8 cellular contexts compared by ENCODE assay signal in the genomic region with DNA sequence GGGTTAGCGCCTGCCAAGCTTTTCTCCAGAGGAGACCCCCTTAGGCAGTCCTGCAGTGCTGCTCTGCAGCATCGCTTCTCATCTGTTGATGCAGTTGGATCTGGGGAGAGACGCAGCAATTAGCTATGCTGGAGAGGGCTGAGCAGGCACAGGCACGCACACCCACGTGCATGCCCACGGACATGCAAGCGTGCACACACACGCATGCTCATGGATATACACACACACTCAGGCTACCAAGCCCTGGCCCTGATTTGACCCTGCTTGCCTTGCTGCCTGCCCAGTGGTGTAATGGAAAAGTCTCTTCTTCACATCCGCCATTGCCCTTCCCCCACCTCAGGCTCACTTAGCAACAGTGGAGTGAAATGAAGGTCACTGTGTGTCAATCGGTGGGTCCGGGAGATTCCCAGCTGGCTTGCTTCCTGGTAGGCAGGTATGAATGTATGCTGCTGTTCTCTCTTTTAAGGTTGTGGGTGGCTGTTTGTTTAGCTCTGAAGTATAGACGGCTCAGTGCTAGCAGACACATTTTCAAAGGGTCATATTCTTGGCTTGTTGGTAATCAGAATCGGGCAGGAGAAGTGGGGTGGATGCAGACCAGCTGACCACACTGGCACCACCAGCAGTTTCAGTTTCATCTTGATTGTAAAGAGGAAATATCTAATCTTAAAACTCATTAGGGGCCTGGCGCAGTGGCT. TPM values are rescaled to one million over a fixed set of nuclear protein-coding genes. Genes with fewer than 3 reads are reported as not detected.
DNase-seq lines count a peak whose midpoint lies in the region; ATAC-seq and TF ChIP-seq lines count a peak whose summit lies in the region.

No MANE protein-coding gene starts in this region.

- H3K36me3 ChIP-seq in GM23248 (ENCODE audit: low read depth): peaks cover 4% of the 10 kb centered on the region; the same call in 1 of the 2 replicates

- no peaks in the 10 kb centered on the region for H3K27me3 ChIP-seq in GM23248 (replicated peaks; ENCODE audit: insufficient read depth)

- no peak overlapping the region for H2AFZ ChIP-seq in GM23248

- in situ Hi-C loops in Caki2 (cut with HindIII; ENCODE audit: low pct_unique_long_range_greater_than_20kb, low sequenced_read_pairs): no loop called here
- in situ Hi-C loops in GM23248 (cut with MboI): loop anchor here (25.0 kb wide), 1 partner anchor 679 kb away; no protein-coding TSS in a partner anchor

- H3K4me1 ChIP-seq in GM23248 (ENCODE audit: insufficient read depth): peaks cover 39% of the 10 kb centered on the region

- no peak overlapping the region for H3K27ac ChIP-seq in GM23248

- no peaks in the 10 kb centered on the region for H3K9me2 ChIP-seq in GM23248 (ENCODE audit: insufficient read depth)

- no peak overlapping the region for H3K9ac ChIP-seq in GM23248

- TF ChIP-seq CTCF in fibroblast of villous mesenchyme (IDR thresholded peaks at IDR 0.05; ENCODE audit: insufficient read depth, low read depth, low read length): no peak

- H4K20me1 ChIP-seq in GM23248 (ENCODE audit: insufficient read depth): no peaks in the 10 kb centered on the region

- H3K9me3 ChIP-seq in GM23248 (ENCODE audit: low read depth): no peaks in the 10 kb centered on the region

- H3F3A ChIP-seq in GM23248 (ENCODE audit: insufficient read depth): peaks cover 16% of the 10 kb centered on the region

- DNase-seq in Caki2 (ENCODE audit: low read depth) (peak; percentile 99), NOMO-1 (lab: John Stamatoyannopoulos, UW; ENCODE audit: unreplicated experiment in 2 of 2) (peak; percentile 16 to 59), fibroblast of villous mesenchyme (ENCODE audit: low read depth) (peak; percentile 33), pons (ENCODE audit: low spot score) (peak; percentile 70), DMS153 (lab: John Stamatoyannopoulos, UW) (no peak), GM23248 (no peak)
- DNase-seq in effector CD8-positive, alpha-beta T cell (lab: John Stamatoyannopoulos, UW): no peak

- WGBS in GM23248 (ENCODE audit: low coverage in 1 of 2, low lambda C conversion rate in 2 of 2, missing lambda C conversion rate in 2 of 2), 2 experiments: 91 to 95% methylated on average over 14 of the region's 14 CpGs

- H3K4me3 ChIP-seq in fibroblast of villous mesenchyme (ENCODE audit: low read depth, low read length) (no peak overlapping the region), GM23248 (no peak overlapping the region)

- ATAC-seq in GM21515 (IDR thresholded peaks at IDR 0.05; ENCODE audit: unreplicated experiment): peak; percentile 62

- no peak overlapping the region for H3K4me2 ChIP-seq in GM23248 (ENCODE audit: unreplicated experiment)

- H3K79me2 ChIP-seq in GM23248 (ENCODE audit: insufficient read depth): peaks cover 6% of the 10 kb centered on the region

RNA-seq across cellular contexts. Expression of gene ATP1B1, which starts 9.5 kb away (rescaled TPM):
- 115 and 153 TPM in 2 replicates for total RNA-seq in Caki2 (2014; rRNA removed; shearing (Covaris generic); ENCODE audit: low replicate concordance)
- total RNA-seq in fibroblast of villous mesenchyme: 20.6 and 37.1 TPM in 2 replicates
- 6.9 and 9.4 TPM in 2 replicates for total RNA-seq in GM23248 (2014; rRNA removed; shearing (Covaris generic))
- polyA plus RNA-seq in GM23248 (2016; fragmentation: Nextera tagmentation; extraction: Ambion mirVana): 15.2 and 16.1 TPM in 2 replicates

Comparison
In these comparisons a context has a peak if more than half of its experiments do, and no peak if none do; other contexts are left out.
1. DNase-seq: peak in Caki2 (single experiment), NOMO-1 (2 of 2), fibroblast of villous mesenchyme (single experiment) and pons (single experiment); none in effector CD8-positive, alpha-beta T cell (single experiment), DMS153 (single experiment) and GM23248 (single experiment).